In the genomic region with DNA sequence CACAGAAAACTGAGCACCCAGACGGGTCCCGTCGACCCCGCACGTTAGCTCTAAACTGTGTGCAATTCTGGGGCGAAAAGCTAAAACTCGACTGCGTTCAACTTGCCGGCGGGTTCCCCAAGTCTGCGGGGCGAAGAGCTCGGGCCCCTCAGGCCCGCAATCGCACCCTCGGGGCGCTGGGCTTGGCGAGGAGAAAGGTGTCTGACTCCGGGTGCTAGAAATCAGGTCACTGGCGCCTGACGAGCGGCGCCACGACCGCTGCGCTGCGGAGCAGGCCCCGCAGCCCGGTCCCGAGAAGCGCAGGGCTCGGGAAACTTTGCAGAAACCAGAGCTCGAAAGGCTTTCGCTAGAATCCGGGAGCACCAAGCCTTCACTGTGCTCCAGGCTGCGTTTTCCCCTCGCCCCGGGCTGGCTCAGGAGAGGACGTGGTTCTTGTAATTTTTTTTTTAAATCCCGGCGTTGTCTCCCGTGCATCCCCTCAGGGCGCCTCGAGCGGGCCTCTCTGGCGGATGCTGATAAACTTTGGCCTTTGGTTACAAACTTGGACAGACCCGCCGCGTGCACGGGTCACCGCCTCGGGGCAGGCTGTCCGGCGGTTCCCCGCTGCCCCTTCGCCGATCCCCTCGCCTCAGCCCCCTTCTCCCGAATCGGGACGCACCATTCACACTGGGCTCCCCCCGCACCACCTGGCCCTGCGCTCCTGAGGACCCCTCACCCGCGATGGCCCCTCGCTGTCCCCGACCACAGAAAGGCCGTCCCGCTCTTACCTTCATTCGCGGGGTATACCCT, we compare ENCODE assay signal across 8 cellular contexts. TPM values are rescaled to one million over a fixed set of nuclear protein-coding genes. Genes with fewer than 3 reads are reported as not detected.
DNase-seq lines count a peak whose midpoint lies in the region; ATAC-seq and TF ChIP-seq lines count a peak whose summit lies in the region.

No MANE protein-coding gene starts in this region.

- in situ Hi-C loops in GM23248 (cut with MboI) = loop anchor here (10.0 to 25.0 kb wide), 3 partner anchors 887 to 1834 kb away; no protein-coding TSS in a partner anchor

- H3K9ac ChIP-seq in GM23248 = peak overlapping the region; percentile 79
- H3K9ac ChIP-seq in MM.1S (ENCODE audit: low read length) = peak overlapping the region; percentile 25; the same call in 1 of the 2 replicates

- H3K27ac ChIP-seq in GM23248 (no peak overlapping the region), MM.1S (ENCODE audit: low read length) (no peak overlapping the region), aorta (ENCODE audit: low read depth in 1 of 2, low read length in 2 of 2) (peak overlapping the region in 1 of 2 donors; percentile 65)

- H3K36me3 ChIP-seq in GM23248 (ENCODE audit: low read depth) (peaks cover 11% of the 10 kb centered on the region; the same call in 1 of the 2 replicates), MM.1S (replicated peaks; ENCODE audit: insufficient read depth, low read length) (no peaks in the 10 kb centered on the region), aorta (ENCODE audit: control insufficient read depth in 1 of 2, insufficient read depth in 2 of 2, low read length in 1 of 2) (no peaks in the 10 kb centered on the region)

- H3K9me3 ChIP-seq in GM23248 (ENCODE audit: low read depth) = no peaks in the 10 kb centered on the region
- H3K9me3 ChIP-seq in MM.1S (replicated peaks; ENCODE audit: insufficient read depth, low read length) = no peaks in the 10 kb centered on the region
- no peaks in the 10 kb centered on the region for H3K9me3 ChIP-seq in aorta (ENCODE audit: control insufficient read depth, low read length)

- peak; percentile 39 for ATAC-seq in aorta (ENCODE audit: low FRiP score)

- H3K79me2 ChIP-seq in GM23248 (ENCODE audit: insufficient read depth) (peaks cover 51% of the 10 kb centered on the region), MM.1S (ENCODE audit: low read length) (no peaks in the 10 kb centered on the region)

- WGBS in GM23248 (ENCODE audit: low coverage in 1 of 2, low lambda C conversion rate in 2 of 2, missing lambda C conversion rate in 2 of 2), 2 experiments = 1 to 2% methylated on average over 67 to 69 of the region's 71 CpGs
- WGBS in aorta, 2 donors = 0 to 1% methylated on average over 71 of the region's 71 CpGs

- DNase-seq in GM10248 (ENCODE audit: extremely low spot score) = peak; percentile 24
- peak; percentile 77 for DNase-seq in GM23248
- DNase-seq in MM.1S = peak; percentile 14
- DNase-seq in activated T-helper 1 cell treated with anti-CD3 and anti-CD28 coated beads, Interleukin-12 subunit alpha, Interleukin-12 subunit beta, Interleukin-2, Interleukin-4 antibody, amounts not matched to agents 30 ng/mL and 10 ng/mL and 1 ng/mL, durations not matched to agents 14 hours and 24 hours and 36 hours (ENCODE audit: low spot score) = peak; percentile 16
- peak; percentile 24 to 68 for DNase-seq in foreskin fibroblast
- peak; percentile 54 for DNase-seq in nephron progenitor cell
- peak; percentile 51 to 81 for DNase-seq in aorta
- DNase-seq in NOMO-1 treated with DMSO at 0.1 percent for 48 hours (lab: John Stamatoyannopoulos, UW; ENCODE audit: unreplicated experiment) = no peak

- intact Hi-C loops in activated T-helper 1 cell treated with anti-CD3 and anti-CD28 coated beads, Interleukin-12 subunit alpha, Interleukin-12 subunit beta, Interleukin-2, Interleukin-4 antibody, amounts not matched to agents 30 ng/mL and 10 ng/mL and 1 ng/mL, durations not matched to agents 14 hours and 24 hours and 36 hours (cut with micrococcal nuclease) = loop anchor here (1.0 to 10.0 kb wide), 9 partner anchors 23 to 1929 kb away; no protein-coding TSS in a partner anchor
- intact Hi-C loops in aorta (cut with DNase I) = loop anchor here (2.0 to 10.0 kb wide), 6 partner anchors 347 to 1837 kb away; no protein-coding TSS in a partner anchor

- TF ChIP-seq CTCF in GM10248 (IDR thresholded peaks at IDR 0.05; ENCODE audit: control extremely low read depth, extremely low read depth, low read depth, missing control alignments) (no peak), MM.1S (IDR thresholded peaks at IDR 0.05; ENCODE audit: low read length) (no peak), foreskin fibroblast (IDR thresholded peaks at IDR 0.05; ENCODE audit: low read depth, low read length) (no peak), nephron progenitor cell (IDR thresholded peaks at IDR 0.05) (no peak)

- peak overlapping the region; percentile 73 for H3K27ac Mint-ChIP-seq in activated T-helper 1 cell treated with anti-CD3 and anti-CD28 coated beads, Interleukin-12 subunit alpha, Interleukin-12 subunit beta, Interleukin-2, Interleukin-4 antibody, amounts not matched to agents 30 ng/mL and 10 ng/mL and 1 ng/mL, durations not matched to agents 14 hours and 24 hours and 36 hours
- peak overlapping the region; percentile 99 for H3K27ac Mint-ChIP-seq in nephron progenitor cell

- H3K4me1 ChIP-seq in GM23248 (ENCODE audit: insufficient read depth) (peaks cover 18% of the 10 kb centered on the region), MM.1S (ENCODE audit: low read length) (0 out of 2 replicates have a peak, but pooled peaks cover 3% of the 10 kb centered on the region), aorta (ENCODE audit: control insufficient read depth in 1 of 2, insufficient read depth in 2 of 2, low read length in 2 of 2) (peaks cover 0 to 3% of the 10 kb centered on the region in 2 donors)

- H3K27me3 Mint-ChIP-seq in activated T-helper 1 cell treated with anti-CD3 and anti-CD28 coated beads, Interleukin-12 subunit alpha, Interleukin-12 subunit beta, Interleukin-2, Interleukin-4 antibody, amounts not matched to agents 30 ng/mL and 10 ng/mL and 1 ng/mL, durations not matched to agents 14 hours and 24 hours and 36 hours (ENCODE audit: insufficient read depth) = peaks cover 62% of the 10 kb centered on the region
- H3K27me3 Mint-ChIP-seq in nephron progenitor cell (ENCODE audit: low read depth, poor library complexity) = peaks cover 4% of the 10 kb centered on the region

- no peaks in the 10 kb centered on the region for H3K27me3 ChIP-seq in GM23248 (replicated peaks; ENCODE audit: insufficient read depth)
- H3K27me3 ChIP-seq in MM.1S (replicated peaks; ENCODE audit: insufficient read depth, low read length) = peaks cover 23% of the 10 kb centered on the region
- H3K27me3 ChIP-seq in aorta (ENCODE audit: control insufficient read depth in 1 of 2, insufficient read depth in 2 of 2, low read length in 1 of 2) = no peaks in the 10 kb centered on the region

- peaks cover 33% of the 10 kb centered on the region for H3K4me1 Mint-ChIP-seq in activated T-helper 1 cell treated with anti-CD3 and anti-CD28 coated beads, Interleukin-12 subunit alpha, Interleukin-12 subunit beta, Interleukin-2, Interleukin-4 antibody, amounts not matched to agents 30 ng/mL and 10 ng/mL and 1 ng/mL, durations not matched to agents 14 hours and 24 hours and 36 hours (ENCODE audit: low read depth)
- peaks cover 61% of the 10 kb centered on the region for H3K4me1 Mint-ChIP-seq in nephron progenitor cell

- POLR2A ChIA-PET in GM10248 (lab: Yijun Ruan, JAX) = no interaction called here

- H3K9me2 ChIP-seq in GM23248 (ENCODE audit: insufficient read depth) (no peaks in the 10 kb centered on the region), MM.1S (replicated peaks; ENCODE audit: insufficient read depth, low read length) (no peaks in the 10 kb centered on the region)

- no peaks in the 10 kb centered on the region for H3K9me3 Mint-ChIP-seq in activated T-helper 1 cell treated with anti-CD3 and anti-CD28 coated beads, Interleukin-12 subunit alpha, Interleukin-12 subunit beta, Interleukin-2, Interleukin-4 antibody, amounts not matched to agents 30 ng/mL and 10 ng/mL and 1 ng/mL, durations not matched to agents 14 hours and 24 hours and 36 hours
- H3K9me3 Mint-ChIP-seq in nephron progenitor cell = no peaks in the 10 kb centered on the region

- H3K4me3 ChIP-seq in GM23248 (peak overlapping the region; percentile 92), MM.1S (ENCODE audit: low read length) (peak overlapping the region; percentile 94), foreskin fibroblast (ENCODE audit: low read depth in 1 of 2, low read length in 2 of 2) (peak overlapping the region; percentile 85 to 87), aorta (ENCODE audit: low read length in 2 of 2) (peak overlapping the region; percentile 65 to 80)

- no peaks in the 10 kb centered on the region for H3F3A ChIP-seq in GM23248 (ENCODE audit: insufficient read depth)
- no peaks in the 10 kb centered on the region; the same call in 1 of the 2 replicates for H3F3A ChIP-seq in MM.1S (ENCODE audit: insufficient read depth, low read length)

- peak overlapping the region; percentile 84 for H3K4me3 Mint-ChIP-seq in activated T-helper 1 cell treated with anti-CD3 and anti-CD28 coated beads, Interleukin-12 subunit alpha, Interleukin-12 subunit beta, Interleukin-2, Interleukin-4 antibody, amounts not matched to agents 30 ng/mL and 10 ng/mL and 1 ng/mL, durations not matched to agents 14 hours and 24 hours and 36 hours
- H3K4me3 Mint-ChIP-seq in nephron progenitor cell = peak overlapping the region; percentile 99

- H3K36me3 Mint-ChIP-seq in activated T-helper 1 cell treated with anti-CD3 and anti-CD28 coated beads, Interleukin-12 subunit alpha, Interleukin-12 subunit beta, Interleukin-2, Interleukin-4 antibody, amounts not matched to agents 30 ng/mL and 10 ng/mL and 1 ng/mL, durations not matched to agents 14 hours and 24 hours and 36 hours (ENCODE audit: low read depth) = peaks cover 5% of the 10 kb centered on the region
- peaks cover 3% of the 10 kb centered on the region for H3K36me3 Mint-ChIP-seq in nephron progenitor cell (ENCODE audit: low read depth)

- H4K20me1 ChIP-seq in GM23248 (ENCODE audit: insufficient read depth) (no peaks in the 10 kb centered on the region), MM.1S (ENCODE audit: insufficient read depth, low read length) (no peaks in the 10 kb centered on the region)

- CTCF ChIA-PET in GM10248 (lab: Yijun Ruan, JAX) = interaction anchor here (0.9 to 3.3 kb wide), 3 partner anchors 10 to 1834 kb away, joined by 4 to 17 read pairs (median 10); no protein-coding TSS in a partner anchor

- H2AFZ ChIP-seq in GM23248 (peak overlapping the region; percentile 84), MM.1S (ENCODE audit: low read length) (peak overlapping the region; percentile 100)

- H3K4me2 ChIP-seq in GM23248 (ENCODE audit: unreplicated experiment) (peak overlapping the region; percentile 84), MM.1S (ENCODE audit: low read depth, low read length) (peak overlapping the region; percentile 99)

RNA-seq across cellular contexts. Expression of a gene that starts 0.5 kb away (rescaled TPM):
- total RNA-seq in GM23248 (2014; rRNA removed; shearing (Covaris generic)) = 42.2 and 47.8 TPM in 2 replicates
- polyA plus RNA-seq in GM23248 (2016; fragmentation: Nextera tagmentation; extraction: Ambion mirVana) (18.9 and 24.4 TPM in 2 replicates), aorta (1 to 10 TPM; 2.9 to 5.3 TPM)
- total RNA-seq in activated T-helper 1 cell treated with anti-CD3 and anti-CD28 coated beads, Interleukin-12 subunit alpha, Interleukin-12 subunit beta, Interleukin-2, Interleukin-4 antibody, amounts not matched to agents 30 ng/mL and 10 ng/mL and 1 ng/mL, durations not matched to agents 14 hours and 24 hours and 36 hours = 0.22 and 0.23 TPM in 2 replicates
- total RNA-seq in aorta = 10 to 100 TPM; 19.9 to 32.1 TPM

Comparison
In these comparisons a context has a peak if more than half of its experiments do, and no peak if none do; other contexts are left out.
1. RNA of a gene that starts 0.5 kb away (total RNA-seq): 42.2 to 47.8 TPM in GM23248 and 19.9 to 32.1 TPM in aorta; 0.22 to 0.23 TPM in activated T-helper 1 cell treated with anti-CD3 and anti-CD28 coated beads, Interleukin-12 subunit alpha, Interleukin-12 subunit beta, Interleukin-2, Interleukin-4 antibody, amounts not matched to agents 30 ng/mL and 10 ng/mL and 1 ng/mL, durations not matched to agents 14 hours and 24 hours and 36 hours; every median in the first group is over 10 times any median in the second.
2. Peak in every context shown above with its lines, with median percentiles within 50 percentile points of each other: H3K4me3 ChIP-seq.